Comparison of ENCODE assay signal across 9 cellular contexts in genomic region chr6:22880686-22881433, GRCh38.
DNase-seq lines count a peak whose midpoint lies in the region; ATAC-seq, FAIRE-seq and TF ChIP-seq lines count a peak whose summit lies in the region.
"Had no signal": no experiment of that assay in that cellular context is flagged by ENCODE, and none has a peak within 500 bp of the region (broad histone marks: within the 10 kb centered on the region; RNA-seq: fewer than 3 reads in every experiment).

No MANE protein-coding gene starts in this region.

- WGBS in pancreas, 2 donors: 34 to 40% methylated on average over 3 of the region's 3 CpGs

- H3K36me3 ChIP-seq in pancreas: no peaks in the 10 kb centered on the region

- no peaks in the 10 kb centered on the region for H3K9me3 ChIP-seq in pancreas

- H3K4me1 ChIP-seq in pancreas: peaks cover 0 to 4% (median 0%) of the 10 kb centered on the region in 3 donors

- H3K27ac ChIP-seq in pancreas: peak overlapping the region in 2 of 4 donors; percentile 43 to 69

- DNase-seq in DMS53 (lab: John Stamatoyannopoulos, UW) (peak; percentile 71), foreskin melanocyte (peak; percentile 56), pancreas (no peak), posterior vena cava (ENCODE audit: low spot score) (no peak), SKM-1 (lab: John Stamatoyannopoulos, UW; ENCODE audit: unreplicated experiment) (no peak), NCI-H1417 treated with DMSO at 0.1 percent for 48 hours (lab: John Stamatoyannopoulos, UW) (no peak)
- DNase-seq: GDM1 had no signal

- intact Hi-C loops in pancreas (cut with DNase I) (no loop called here), posterior vena cava (cut with DNase I) (loop anchor here in 1 of 2 donors (5.0 kb wide), 1 partner anchor 814 kb away; no protein-coding TSS in a partner anchor)

- H3K4me3 ChIP-seq in pancreas: no peak overlapping the region

- H3K27me3 ChIP-seq in pancreas: no peaks in the 10 kb centered on the region

- no peak for TF ChIP-seq CTCF in pancreas (IDR thresholded peaks at IDR 0.05)

- ATAC-seq in SK-N-SH treated with all-trans-retinoic acid at 6 μM for 48 hours (peak; percentile 98), pancreas (peak in 3 of 4 donors; percentile 62 to 94 (median 80)), GM21367 (IDR thresholded peaks at IDR 0.05; ENCODE audit: unreplicated experiment) (no peak)

- no peak for FAIRE-seq in pancreas (lab: Jason Lieb, UNC)

TF ChIP-seq in SK-N-SH treated with all-trans-retinoic acid at 6 μM for 48 hours, 23 proteins besides CTCF, POLR2A, EP300 and RAD21:
- peak; percentile 78 for TF ChIP-seq ISL1 (CRISPR knock-in tag; IDR thresholded peaks at IDR 0.05)
- no peak for TF ChIP-seq PATZ1 (CRISPR knock-in tag; IDR thresholded peaks at IDR 0.05; ENCODE audit: borderline replicate concordance)
- TF ChIP-seq GLIS3 (CRISPR knock-in tag; IDR thresholded peaks at IDR 0.05): no peak
TF ChIP-seq in SK-N-SH treated with all-trans-retinoic acid at 6 μM for 48 hours: peak in this region for 1.

Comparison
In these comparisons a context has a peak if more than half of its experiments do, and no peak if none do; other contexts are left out.
1. DNase-seq: peak in DMS53 (single experiment) and foreskin melanocyte (single experiment); none in pancreas (0 of 6), posterior vena cava (single experiment), SKM-1 (single experiment) and NCI-H1417 treated with DMSO at 0.1 percent for 48 hours (single experiment).